In the genomic region with DNA sequence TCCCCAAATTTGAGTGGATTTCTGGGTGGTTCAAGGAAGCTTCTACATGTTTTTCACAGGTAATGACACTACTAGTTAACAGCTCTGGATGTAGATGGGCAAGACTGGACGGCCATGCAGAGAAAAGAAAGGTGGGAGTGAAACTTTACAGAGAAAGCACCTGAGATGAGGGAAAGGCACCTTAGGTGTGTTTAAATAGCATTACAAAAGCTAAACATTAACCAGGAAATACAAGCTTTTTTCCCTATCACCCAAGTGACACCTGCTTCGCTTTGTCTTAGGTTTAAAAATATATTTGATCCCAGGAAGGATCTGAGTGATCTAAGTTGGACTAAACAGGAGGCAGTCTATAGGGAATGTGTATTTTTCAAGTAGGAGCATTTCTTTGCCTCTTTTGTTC, we compare ENCODE assay signal across 29 cellular contexts. TPM values are rescaled to one million over a fixed set of nuclear protein-coding genes. Genes with fewer than 3 reads are reported as not detected.
"Had no signal": no experiment of that assay in that cellular context is flagged by ENCODE, and none has a peak within 500 bp of the region (broad histone marks: within the 10 kb centered on the region; RNA-seq: fewer than 3 reads in every experiment).

No MANE protein-coding gene starts in this region.

- H3K27ac ChIP-seq: cardiac muscle cell, heart right ventricle, left ventricle myocardium inferior, testis had no signal

- FAIRE-seq: endometrium, kidney, TTC549 had no signal

- H3K4me1 ChIP-seq: heart right ventricle, left ventricle myocardium inferior, testis had no signal

- H3K4me3 ChIP-seq: cardiac muscle cell, heart right ventricle, left ventricle myocardium inferior, smooth muscle cell, testis had no signal

- H3K36me3 ChIP-seq: cardiac muscle cell, heart right ventricle, left ventricle myocardium inferior had no signal

- H3K9me3 ChIP-seq: heart right ventricle, left ventricle myocardium inferior, testis had no signal

- H3K27me3 ChIP-seq: testis had no signal

- DNase-seq: activated CD4-positive, alpha-beta T cell treated with anti-CD3 and anti-CD28 coated beads for 1 hour; activated CD4-positive, alpha-beta T cell treated with anti-CD3 and anti-CD28 coated beads, Interleukin-2, amount 50 U/mL, for 1 hour; activated CD8-positive, alpha-beta memory T cell treated with anti-CD3 and anti-CD28 coated beads, Interleukin-2, amount 50 U/mL, for 4 hours; activated naive CD4-positive, alpha-beta T cell treated with anti-CD3 and anti-CD28 coated beads for 36 hours; activated naive CD8-positive, alpha-beta T cell treated with anti-CD3 and anti-CD28 coated beads, Interleukin-2, amount 10 ng/mL, durations not matched to agents 7 days and 5 days; activated T-cell treated with anti-CD3 and anti-CD28 coated beads, Interleukin-2, amount 50 U/mL, for 4 hours; amniotic stem cell; effector CD4-positive, alpha-beta T cell; foreskin fibroblast; heart right ventricle; kidney; left ventricle myocardium inferior; nephron progenitor cell; nucleus accumbens; stimulated activated CD4-positive, alpha-beta T cell treated with anti-CD3 and anti-CD28 coated beads, Interleukin-15, amount 100 ng/mL, for 24 hours; stimulated activated naive B cell treated with anti-CD40 and anti-IgM and Interleukin-4, amounts not matched to agents 10 μg/mL and 1 μg/mL and 100 μg/mL, for 72 hours; T-cell; testis had no signal

- ATAC-seq: activated T-cell treated with anti-CD3 and anti-CD28 coated beads, Interleukin-2, amount 50 U/mL, for 4 hours; heart right ventricle; sciatic nerve; stimulated activated naive B cell treated with anti-CD40 and anti-IgM and Interleukin-4, amounts not matched to agents 10 μg/mL and 1 μg/mL and 100 μg/mL, for 72 hours; T-cell had no signal

RNA-seq across cellular contexts. Expression of a gene that starts 8.3 kb away (rescaled TPM):
- total RNA-seq: activated naive CD4-positive, alpha-beta T cell treated with anti-CD3 and anti-CD28 coated beads for 36 hours; activated naive CD8-positive, alpha-beta T cell treated with anti-CD3 and anti-CD28 coated beads, Interleukin-2, amount 10 ng/mL, durations not matched to agents 7 days and 5 days; activated T-helper 2 cell treated with anti-CD3 and anti-CD28 coated beads, Interferon-gamma antibody, Interleukin-2, Interleukin-4, amounts not matched to agents 10 μg/mL and 5 μg/mL and 100 μg/mL, durations not matched to agents 14 hours and 24 hours and 36 hours; cardiac muscle cell; cerebellum; epithelial cell of proximal tubule; heart right ventricle; left ventricle myocardium inferior; lung microvascular endothelial cell; myocyte; sciatic nerve; smooth muscle cell; testis had no signal
- polyA plus RNA-seq: cardiac muscle cell, fibroblast of lung, heart right ventricle, smooth muscle cell had no signal
